ENCODE assay signal across 8 cellular contexts in the genomic region with DNA sequence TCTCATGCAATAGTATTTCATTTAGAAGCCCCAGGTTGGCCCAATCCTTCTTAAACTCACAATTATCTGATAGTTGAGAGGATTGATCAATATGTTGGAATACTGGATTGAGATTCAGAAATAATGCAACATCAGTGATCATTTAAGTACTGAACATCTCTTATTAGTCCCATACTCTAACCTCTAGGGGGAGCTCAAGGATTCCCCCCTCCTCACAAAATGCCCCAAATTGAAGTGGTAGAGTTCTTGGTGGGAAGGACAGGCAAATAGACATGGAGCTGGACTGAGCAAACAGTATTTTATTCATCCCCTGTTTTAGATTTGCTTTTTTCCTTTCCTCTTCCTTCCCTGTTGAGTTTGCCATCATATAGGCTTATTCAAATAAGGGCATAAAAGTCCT.
DNase-seq lines count a peak whose midpoint lies in the region; ATAC-seq, FAIRE-seq and TF ChIP-seq lines count a peak whose summit lies in the region.

No MANE protein-coding gene starts in this region.

- TF ChIP-seq POLR2A in GM12892 (IDR thresholded peaks at IDR 0.05; ENCODE audit: low read depth, low read length), result no peak

- ATAC-seq in Panc1 (no peak), GM21360 (IDR thresholded peaks at IDR 0.05; ENCODE audit: unreplicated experiment) (no peak), GM18870 (IDR thresholded peaks at IDR 0.05; ENCODE audit: unreplicated experiment) (no peak)

- H3K36me3 ChIP-seq in BJ (ENCODE audit: control insufficient read depth, insufficient read depth, low read length) (no peaks in the 10 kb centered on the region), Panc1 (ENCODE audit: control insufficient read depth, insufficient read depth, low read length) (no peaks in the 10 kb centered on the region)

- in situ Hi-C loops in Panc1 (cut with HindIII; ENCODE audit: low pct_unique_long_range_greater_than_20kb, low sequenced_read_pairs), result no loop called here

- no TSS peak for BruUV-seq in Panc1 (replicated peaks; lab: Mats Ljungman, UMichigan)

- FAIRE-seq in GM18507 (lab: Jason Lieb, UNC), result peak; percentile 59
- no peak for FAIRE-seq in GM12892 (lab: Jason Lieb, UNC)

- no peaks in the 10 kb centered on the region for H3K4me1 ChIP-seq in Panc1 (ENCODE audit: control insufficient read depth, insufficient read depth, low read length)

- no peak overlapping the region for H3K4me3 ChIP-seq in BJ (ENCODE audit: low read depth, low read length)
- H3K4me3 ChIP-seq in Panc1 (ENCODE audit: low read depth in 2 of 2, low read length in 2 of 2), result no peak overlapping the region

- CTCF ChIA-PET in BJ (lab: Yijun Ruan, JAX), result interaction anchor here (0.6 to 2.4 kb wide), 6 partner anchors 11 to 198 kb away, joined by 3 to 8 read pairs (median 4); no protein-coding TSS in a partner anchor
- CTCF ChIA-PET in Panc1 (lab: Charles Lee), result interaction anchor here (0.6 kb wide), 1 partner anchor 315 kb away, joined by 3 read pairs; no protein-coding TSS in a partner anchor

- H3K27ac ChIP-seq in Panc1 (ENCODE audit: low read length), result no peak overlapping the region

- peak; percentile 39 for TF ChIP-seq CTCF in BJ (IDR thresholded peaks at IDR 0.05; ENCODE audit: insufficient read depth, low read depth, low read length)
- peak; percentile 29; the same call in 1 of the 2 replicates for TF ChIP-seq CTCF in Panc1 (IDR thresholded peaks at IDR 0.05)

- H3K27me3 ChIP-seq in BJ (ENCODE audit: control insufficient read depth, insufficient read depth, low read length) (no peaks in the 10 kb centered on the region), Panc1 (ENCODE audit: control insufficient read depth, insufficient read depth, low read length) (no peaks in the 10 kb centered on the region)

- DNase-seq in BJ (ENCODE audit: low read depth) (no peak), GM18507 (ENCODE audit: extremely low spot score, insufficient read length, low read depth) (no peak), Panc1 (ENCODE audit: low read depth, low spot score) (peak; percentile 4), foreskin melanocyte (peak; percentile 20), posterior cingulate gyrus (no peak), GM12892 (ENCODE audit: insufficient read length) (no peak)

- no peaks in the 10 kb centered on the region for H3K9me3 ChIP-seq in Panc1 (ENCODE audit: control insufficient read depth, insufficient read depth, low read depth, low read length)

- POLR2A ChIA-PET in BJ (lab: Charles Lee), result no interaction called here
- POLR2A ChIA-PET in Panc1 (lab: Charles Lee), result no interaction called here

- intact Hi-C loops in Panc1 (cut with micrococcal nuclease; ENCODE audit: unreplicated experiment), result no loop called here
- intact Hi-C loops in posterior cingulate gyrus (cut with DNase I), result no loop called here

Comparison
In these comparisons a context has a peak if more than half of its experiments do, and no peak if none do; other contexts are left out.
1. DNase-seq: peak in Panc1 (single experiment) and foreskin melanocyte (single experiment); none in BJ (single experiment), GM18507 (single experiment), posterior cingulate gyrus (0 of 10) and GM12892 (single experiment).